1 cellular context compared by ENCODE assay signal in genomic region chr15:56464893-56465520, GRCh38.
TF ChIP-seq lines count a peak whose summit lies in the region.

A gene with protein sequence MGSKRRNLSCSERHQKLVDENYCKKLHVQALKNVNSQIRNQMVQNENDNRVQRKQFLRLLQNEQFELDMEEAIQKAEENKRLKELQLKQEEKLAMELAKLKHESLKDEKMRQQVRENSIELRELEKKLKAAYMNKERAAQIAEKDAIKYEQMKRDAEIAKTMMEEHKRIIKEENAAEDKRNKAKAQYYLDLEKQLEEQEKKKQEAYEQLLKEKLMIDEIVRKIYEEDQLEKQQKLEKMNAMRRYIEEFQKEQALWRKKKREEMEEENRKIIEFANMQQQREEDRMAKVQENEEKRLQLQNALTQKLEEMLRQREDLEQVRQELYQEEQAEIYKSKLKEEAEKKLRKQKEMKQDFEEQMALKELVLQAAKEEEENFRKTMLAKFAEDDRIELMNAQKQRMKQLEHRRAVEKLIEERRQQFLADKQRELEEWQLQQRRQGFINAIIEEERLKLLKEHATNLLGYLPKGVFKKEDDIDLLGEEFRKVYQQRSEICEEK (minus strand): TSS chr15:56465137. CDS start chr15:56464972, 165 bp downstream.

TF ChIP-seq in GM12878, 131 proteins besides CTCF, POLR2A, EP300 and RAD21 (continued from another document and continues in another):
- TF ChIP-seq ZBTB11 (CRISPR knock-in tag; IDR thresholded peaks at IDR 0.05): no peak
- no peak for TF ChIP-seq SMAD5 (IDR thresholded peaks at IDR 0.05; ENCODE audit: low read depth)
- TF ChIP-seq CREM (IDR thresholded peaks at IDR 0.05; ENCODE audit: low read depth): peak; percentile 44; the same call in 1 of the 2 replicates
- TF ChIP-seq ATF3 (IDR thresholded peaks at IDR 0.05; ENCODE audit: borderline replicate concordance, extremely low read depth, low read depth, low read length): no peak
- no peak for TF ChIP-seq GABPA (IDR thresholded peaks at IDR 0.05; ENCODE audit: low read depth)
- TF ChIP-seq TCF7 (IDR thresholded peaks at IDR 0.05; ENCODE audit: borderline replicate concordance): no peak
- TF ChIP-seq ATF2 (IDR thresholded peaks at IDR 0.05; ENCODE audit: low read length): no peak
- no peak for TF ChIP-seq ZNF217 (IDR thresholded peaks at IDR 0.05)
- TF ChIP-seq NFYA (IDR thresholded peaks at IDR 0.05; ENCODE audit: borderline replicate concordance, low read depth, low read length): peak; percentile 59; the same call in 1 of the 2 replicates
- no peak for TF ChIP-seq ZNF384 (IDR thresholded peaks at IDR 0.05; ENCODE audit: borderline replicate concordance, low read depth, low read length)
- no peak for TF ChIP-seq SIX5 (IDR thresholded peaks at IDR 0.05; ENCODE audit: low read depth, low read length, severe bottlenecking)
- no peak for TF ChIP-seq STAT3 (IDR thresholded peaks at IDR 0.05; ENCODE audit: low read depth, low read length)
- TF ChIP-seq NFIC (IDR thresholded peaks at IDR 0.05; ENCODE audit: low read depth, low read length): no peak; the same call in 1 of the 2 replicates
- TF ChIP-seq MEF2B (IDR thresholded peaks at IDR 0.05; ENCODE audit: partially characterized antibody, poor library complexity, severe bottlenecking): peak; percentile 36
- no peak for TF ChIP-seq BRCA1 (IDR thresholded peaks at IDR 0.05; ENCODE audit: low read depth, low read length)
- no peak for TF ChIP-seq RBBP5 (conservative IDR thresholded peaks at IDR 0.05)
- TF ChIP-seq PAX8 (IDR thresholded peaks at IDR 0.05): no peak
- TF ChIP-seq BMI1 (IDR thresholded peaks at IDR 0.05; ENCODE audit: borderline replicate concordance): peak; percentile 91
- TF ChIP-seq, protein P1, sequence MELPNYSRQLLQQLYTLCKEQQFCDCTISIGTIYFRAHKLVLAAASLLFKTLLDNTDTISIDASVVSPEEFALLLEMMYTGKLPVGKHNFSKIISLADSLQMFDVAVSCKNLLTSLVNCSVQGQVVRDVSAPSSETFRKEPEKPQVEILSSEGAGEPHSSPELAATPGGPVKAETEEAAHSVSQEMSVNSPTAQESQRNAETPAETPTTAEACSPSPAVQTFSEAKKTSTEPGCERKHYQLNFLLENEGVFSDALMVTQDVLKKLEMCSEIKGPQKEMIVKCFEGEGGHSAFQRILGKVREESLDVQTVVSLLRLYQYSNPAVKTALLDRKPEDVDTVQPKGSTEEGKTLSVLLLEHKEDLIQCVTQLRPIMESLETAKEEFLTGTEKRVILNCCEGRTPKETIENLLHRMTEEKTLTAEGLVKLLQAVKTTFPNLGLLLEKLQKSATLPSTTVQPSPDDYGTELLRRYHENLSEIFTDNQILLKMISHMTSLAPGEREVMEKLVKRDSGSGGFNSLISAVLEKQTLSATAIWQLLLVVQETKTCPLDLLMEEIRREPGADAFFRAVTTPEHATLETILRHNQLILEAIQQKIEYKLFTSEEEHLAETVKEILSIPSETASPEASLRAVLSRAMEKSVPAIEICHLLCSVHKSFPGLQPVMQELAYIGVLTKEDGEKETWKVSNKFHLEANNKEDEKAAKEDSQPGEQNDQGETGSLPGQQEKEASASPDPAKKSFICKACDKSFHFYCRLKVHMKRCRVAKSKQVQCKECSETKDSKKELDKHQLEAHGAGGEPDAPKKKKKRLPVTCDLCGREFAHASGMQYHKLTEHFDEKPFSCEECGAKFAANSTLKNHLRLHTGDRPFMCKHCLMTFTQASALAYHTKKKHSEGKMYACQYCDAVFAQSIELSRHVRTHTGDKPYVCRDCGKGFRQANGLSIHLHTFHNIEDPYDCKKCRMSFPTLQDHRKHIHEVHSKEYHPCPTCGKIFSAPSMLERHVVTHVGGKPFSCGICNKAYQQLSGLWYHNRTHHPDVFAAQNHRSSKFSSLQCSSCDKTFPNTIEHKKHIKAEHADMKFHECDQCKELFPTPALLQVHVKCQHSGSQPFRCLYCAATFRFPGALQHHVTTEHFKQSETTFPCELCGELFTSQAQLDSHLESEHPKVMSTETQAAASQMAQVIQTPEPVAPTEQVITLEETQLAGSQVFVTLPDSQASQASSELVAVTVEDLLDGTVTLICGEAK (IDR thresholded peaks at IDR 0.05; ENCODE audit: borderline replicate concordance): no peak
- TF ChIP-seq SIN3A (IDR thresholded peaks at IDR 0.05; ENCODE audit: low read depth, low read length): peak; percentile 98
- no peak for TF ChIP-seq ATF7 (IDR thresholded peaks at IDR 0.05; ENCODE audit: low read depth)
- no peak for TF ChIP-seq RCOR1 (conservative IDR thresholded peaks at IDR 0.05; ENCODE audit: low read depth, low read length)
- TF ChIP-seq NKRF (conservative IDR thresholded peaks at IDR 0.05): peak; percentile 94
- TF ChIP-seq CBX3 (IDR thresholded peaks at IDR 0.05; ENCODE audit: borderline replicate concordance, low read depth): no peak
- peak in 1 of 2 experiments; percentile 38; a peak in 2 of 4 replicates for TF ChIP-seq BHLHE40 (IDR thresholded peaks at IDR 0.05; ENCODE audit: borderline replicate concordance in 1 of 2, low read depth in 2 of 2, low read length in 1 of 2)
- TF ChIP-seq SUZ12 (IDR thresholded peaks at IDR 0.05; ENCODE audit: unreplicated experiment): no peak
- TF ChIP-seq, protein P2, sequence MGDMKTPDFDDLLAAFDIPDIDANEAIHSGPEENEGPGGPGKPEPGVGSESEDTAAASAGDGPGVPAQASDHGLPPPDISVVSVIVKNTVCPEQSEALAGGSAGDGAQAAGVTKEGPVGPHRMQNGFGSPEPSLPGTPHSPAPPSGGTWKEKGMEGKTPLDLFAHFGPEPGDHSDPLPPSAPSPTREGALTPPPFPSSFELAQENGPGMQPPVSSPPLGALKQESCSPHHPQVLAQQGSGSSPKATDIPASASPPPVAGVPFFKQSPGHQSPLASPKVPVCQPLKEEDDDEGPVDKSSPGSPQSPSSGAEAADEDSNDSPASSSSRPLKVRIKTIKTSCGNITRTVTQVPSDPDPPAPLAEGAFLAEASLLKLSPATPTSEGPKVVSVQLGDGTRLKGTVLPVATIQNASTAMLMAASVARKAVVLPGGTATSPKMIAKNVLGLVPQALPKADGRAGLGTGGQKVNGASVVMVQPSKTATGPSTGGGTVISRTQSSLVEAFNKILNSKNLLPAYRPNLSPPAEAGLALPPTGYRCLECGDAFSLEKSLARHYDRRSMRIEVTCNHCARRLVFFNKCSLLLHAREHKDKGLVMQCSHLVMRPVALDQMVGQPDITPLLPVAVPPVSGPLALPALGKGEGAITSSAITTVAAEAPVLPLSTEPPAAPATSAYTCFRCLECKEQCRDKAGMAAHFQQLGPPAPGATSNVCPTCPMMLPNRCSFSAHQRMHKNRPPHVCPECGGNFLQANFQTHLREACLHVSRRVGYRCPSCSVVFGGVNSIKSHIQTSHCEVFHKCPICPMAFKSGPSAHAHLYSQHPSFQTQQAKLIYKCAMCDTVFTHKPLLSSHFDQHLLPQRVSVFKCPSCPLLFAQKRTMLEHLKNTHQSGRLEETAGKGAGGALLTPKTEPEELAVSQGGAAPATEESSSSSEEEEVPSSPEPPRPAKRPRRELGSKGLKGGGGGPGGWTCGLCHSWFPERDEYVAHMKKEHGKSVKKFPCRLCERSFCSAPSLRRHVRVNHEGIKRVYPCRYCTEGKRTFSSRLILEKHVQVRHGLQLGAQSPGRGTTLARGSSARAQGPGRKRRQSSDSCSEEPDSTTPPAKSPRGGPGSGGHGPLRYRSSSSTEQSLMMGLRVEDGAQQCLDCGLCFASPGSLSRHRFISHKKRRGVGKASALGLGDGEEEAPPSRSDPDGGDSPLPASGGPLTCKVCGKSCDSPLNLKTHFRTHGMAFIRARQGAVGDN (IDR thresholded peaks at IDR 0.05): no peak
- no peak for TF ChIP-seq SMAD1 (IDR thresholded peaks at IDR 0.05; ENCODE audit: low read depth, partially characterized antibody)
- no peak for TF ChIP-seq WRNIP1 (IDR thresholded peaks at IDR 0.05; ENCODE audit: borderline replicate concordance, low read depth, low read length)
- TF ChIP-seq TBL1XR1 (IDR thresholded peaks at IDR 0.05; ENCODE audit: low read depth, low read length): no peak; the same call in 1 of the 2 replicates
- TF ChIP-seq IKZF2 (IDR thresholded peaks at IDR 0.05): no peak
- TF ChIP-seq FOS (IDR thresholded peaks at IDR 0.05; ENCODE audit: borderline replicate concordance, extremely low read depth, insufficient read length): peak; percentile 62
- TF ChIP-seq EZH2 (IDR thresholded peaks at IDR 0.05; ENCODE audit: borderline replicate concordance, control insufficient read depth, low read depth, low read length): no peak
- no peak for TF ChIP-seq CHD1 (IDR thresholded peaks at IDR 0.05; ENCODE audit: low read depth, low read length)
- TF ChIP-seq IKZF1 (conservative IDR thresholded peaks at IDR 0.05): 0 out of 2 replicates have a peak, but pooled peaks have one; percentile 25
- TF ChIP-seq ZBTB33 (IDR thresholded peaks at IDR 0.05): no peak
- no peak for TF ChIP-seq ZNF24 (IDR thresholded peaks at IDR 0.05)
- TF ChIP-seq POU2F2 (IDR thresholded peaks at IDR 0.05; ENCODE audit: borderline replicate concordance, low read depth, low read length): no peak
- peak; percentile 90; the same call in 1 of the 2 replicates for TF ChIP-seq HDAC2 (IDR thresholded peaks at IDR 0.05)
- no peak for TF ChIP-seq NR2C2 (IDR thresholded peaks at IDR 0.05; ENCODE audit: borderline replicate concordance, control insufficient read depth, insufficient read length, low read depth)
- no peak for TF ChIP-seq SREBF2 (IDR thresholded peaks at IDR 0.05; ENCODE audit: low read length)
